Comparison of ENCODE assay signal across 23 cellular contexts in genomic region chrX:101904996-101905395, GRCh38.
"Had no signal": no experiment of that assay in that cellular context is flagged by ENCODE, and none has a peak within 500 bp of the region (broad histone marks: within the 10 kb centered on the region; RNA-seq: fewer than 3 reads in every experiment).

No MANE protein-coding gene starts in this region.

- DNase-seq: cortex of kidney; effector CD8-positive, alpha-beta T cell; effector memory CD8-positive, alpha-beta T cell; endodermal cell; erythroblast; esophagus squamous epithelium; foreskin fibroblast; foreskin melanocyte; gastrocnemius medialis; glutamatergic neuron; head of caudate nucleus; heart right ventricle; hippocampal formation; left cardiac atrium; left lung; left ventricle myocardium superior; lower lobe of right lung; mesendoderm; midbrain; naive thymus-derived CD4-positive, alpha-beta T cell; natural killer cell had no signal

- H3K9me3 ChIP-seq: gastrocnemius medialis, lower lobe of right lung had no signal

- H3K4me3 ChIP-seq: esophagus squamous epithelium, gastrocnemius medialis, heart right ventricle, left lung, lower lobe of right lung had no signal

- ATAC-seq: effector memory CD8-positive, alpha-beta T cell; esophagus mucosa; gastrocnemius medialis; heart right ventricle; left cardiac atrium; left lung; left ventricle myocardium superior; lower lobe of right lung; naive thymus-derived CD4-positive, alpha-beta T cell; natural killer cell had no signal

- H3K27ac ChIP-seq: epithelial cell of prostate, esophagus squamous epithelium, gastrocnemius medialis, heart right ventricle, left lung, lower lobe of right lung had no signal

- H3K27me3 ChIP-seq: esophagus squamous epithelium, gastrocnemius medialis, heart right ventricle, left lung had no signal

- H3K36me3 ChIP-seq: esophagus squamous epithelium, gastrocnemius medialis, left lung, lower lobe of right lung had no signal

- H3K4me1 ChIP-seq: esophagus squamous epithelium, gastrocnemius medialis, heart right ventricle, left lung, lower lobe of right lung had no signal
